Comparison of ENCODE assay signal across 9 cellular contexts in the genomic region with DNA sequence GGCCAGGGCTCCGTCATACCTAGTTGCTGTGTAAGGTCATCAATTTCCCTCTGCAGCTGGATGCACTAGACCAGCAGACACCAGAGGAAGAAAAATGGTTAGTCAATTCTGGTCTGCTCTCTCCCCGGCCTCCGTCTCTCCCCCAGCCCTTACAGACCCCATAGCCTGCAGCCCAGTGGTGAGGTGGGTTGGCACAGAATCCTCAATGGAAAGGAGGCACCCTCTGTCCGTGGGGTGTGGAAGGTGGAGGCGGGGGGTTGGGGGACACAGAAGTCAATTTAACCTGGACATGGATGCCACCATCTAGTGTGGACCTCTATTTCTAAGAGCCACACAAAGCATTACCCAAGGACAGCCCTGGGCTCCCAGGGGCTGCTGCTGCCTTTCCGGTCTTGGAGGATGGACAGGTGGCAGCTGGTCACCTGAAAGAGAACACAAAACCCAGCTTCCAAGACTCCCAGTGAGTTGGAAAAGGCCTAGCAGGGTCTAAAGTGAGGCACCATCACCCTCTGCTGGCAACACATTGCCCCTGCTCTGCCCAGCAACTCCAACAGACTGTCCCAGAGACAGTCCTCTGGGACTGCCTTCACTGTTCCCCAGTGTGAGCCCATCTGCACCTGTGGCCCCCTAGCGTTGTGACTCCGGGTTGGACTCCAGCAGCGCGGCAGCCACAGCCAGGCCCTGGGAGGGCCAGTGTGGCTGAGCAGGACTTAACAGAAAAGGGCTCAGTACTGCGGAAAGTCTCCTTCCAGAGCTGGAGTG. TPM values are rescaled to one million over a fixed set of nuclear protein-coding genes. Genes with fewer than 3 reads are reported as not detected.
DNase-seq lines count a peak whose midpoint lies in the region; ATAC-seq, FAIRE-seq and TF ChIP-seq lines count a peak whose summit lies in the region.
"Had no signal": no experiment of that assay in that cellular context is flagged by ENCODE, and none has a peak within 500 bp of the region (broad histone marks: within the 10 kb centered on the region; RNA-seq: fewer than 3 reads in every experiment).

No MANE protein-coding gene starts in this region.

- no peaks in the 10 kb centered on the region for H3K36me3 Mint-ChIP-seq in osteocyte (ENCODE audit: unreplicated experiment)

- TF ChIP-seq RAD21 in K562 (CRISPR knock-in tag; conservative IDR thresholded peaks at IDR 0.05 in 1 of 2, IDR thresholded peaks at IDR 0.05 in 1 of 2) = peak in 1 of 2 experiments; percentile 50; a peak in 2 of 4 replicates

- H3K27me3 Mint-ChIP-seq in osteocyte (ENCODE audit: unreplicated experiment) = peaks cover 4% of the 10 kb centered on the region

- BruUV-seq in K562 (replicated peaks; lab: Mats Ljungman, UMichigan) = no TSS peak

- H3K36me3 ChIP-seq in K562 (ENCODE audit: control insufficient read depth, insufficient read depth, low read length) (no peaks in the 10 kb centered on the region), gastroesophageal sphincter (no peaks in the 10 kb centered on the region)

- intact Hi-C loops in K562 (cut with micrococcal nuclease) = no loop called here

- 16% methylated on average over 4 of the region's 11 CpGs for WGBS in K562 (ENCODE audit: insufficient coverage, low coverage, missing lambda C conversion rate)
- 80% methylated on average over 1 of the region's 11 CpGs; no CpG with 5 or more reads in 1 of the 2 donors for WGBS in gastroesophageal sphincter (ENCODE audit: low coverage in 1 of 2), 2 donors

- no peaks in the 10 kb centered on the region for H3K4me1 Mint-ChIP-seq in osteocyte (ENCODE audit: unreplicated experiment)

- FAIRE-seq in K562 (lab: Jason Lieb, UNC) = peak; percentile 29
- FAIRE-seq: colon had no signal

- H3K9me1 ChIP-seq in K562 (ENCODE audit: control insufficient read depth, insufficient read depth, low read length) = no peaks in the 10 kb centered on the region

- peaks cover 0 to 11% of the 10 kb centered on the region in 2 experiments; a peak in 1 of 5 replicates for H3K4me1 ChIP-seq in K562 (replicated peaks in 1 of 2; ENCODE audit: control insufficient read depth in 2 of 2, insufficient read depth in 2 of 2, low read length in 2 of 2)
- no peaks in the 10 kb centered on the region for H3K4me1 ChIP-seq in gastroesophageal sphincter

- CTCF ChIA-PET in K562 (lab: Yijun Ruan, JAX; ENCODE audit: low intra/inter-chr PET ratio) = no interaction called here

- in situ Hi-C loops in K562 (cut with MboI) = loop anchor here (25.0 kb wide), 1 partner anchor 208 kb away; a partner anchor contains a TSS

- H3K9me3 ChIP-seq in K562 (replicated peaks; ENCODE audit: control insufficient read depth, insufficient read depth, low read depth, low read length) (no peaks in the 10 kb centered on the region), gastroesophageal sphincter (no peaks in the 10 kb centered on the region)

- TF ChIP-seq EP300 in K562 (IDR thresholded peaks at IDR 0.05; ENCODE audit: low read length) (no peak), gastroesophageal sphincter (IDR thresholded peaks at IDR 0.05) (no peak)

- POLR2A ChIA-PET in K562 (lab: Yijun Ruan, JAX) = no interaction called here

- H3K4me3 Mint-ChIP-seq in osteocyte (ENCODE audit: unreplicated experiment) = no peak overlapping the region

- ATAC-seq in K562 (peak; percentile 93), gastroesophageal sphincter (no peak)

- H3K4me2 ChIP-seq in K562 (ENCODE audit: insufficient read depth, low read length) = no peak overlapping the region

- H4K20me1 ChIP-seq in K562 (replicated peaks; ENCODE audit: control insufficient read depth, insufficient read depth, low read length) = no peaks in the 10 kb centered on the region; the same call in 1 of the 2 replicates

- H3K4me3 ChIP-seq in NB4 (ENCODE audit: low read depth, low read length) (no peak overlapping the region), K562 (no peak overlapping the region), gastroesophageal sphincter (no peak overlapping the region)

- H3K27me3 ChIP-seq in K562 (ENCODE audit: control insufficient read depth in 2 of 2, insufficient read depth in 2 of 2, low read length in 2 of 2) (peaks cover 5 to 81% of the 10 kb centered on the region in 2 experiments; a peak in 4 of 5 replicates), gastroesophageal sphincter (no peaks in the 10 kb centered on the region)

- no peaks in the 10 kb centered on the region for H3K9me3 Mint-ChIP-seq in osteocyte (ENCODE audit: unreplicated experiment)

- H3K79me2 ChIP-seq in K562 (ENCODE audit: control insufficient read depth, insufficient read depth, low read length) = no peaks in the 10 kb centered on the region

- no peak overlapping the region for H3K9ac ChIP-seq in K562 (ENCODE audit: insufficient read depth in 1 of 2, low read depth in 2 of 2, low read length in 2 of 2)

- H3K27ac Mint-ChIP-seq in osteocyte (ENCODE audit: unreplicated experiment) = no peak overlapping the region

- no peak overlapping the region for H3K27ac ChIP-seq in K562 (ENCODE audit: extremely low read depth, low read depth, low read length)
- no peak overlapping the region for H3K27ac ChIP-seq in gastroesophageal sphincter

- no peak overlapping the region for H2AFZ ChIP-seq in K562 (ENCODE audit: low read depth, low read length)

- peak; percentile 11 for DNase-seq in NCI-H1092 (lab: John Stamatoyannopoulos, UW)
- DNase-seq in NCI-H1092 treated with DMSO at 0.1 percent for 48 hours (lab: John Stamatoyannopoulos, UW) = no peak
- peak; percentile 63 for DNase-seq in NB4 (ENCODE audit: low read depth)
- DNase-seq in K562 (ENCODE audit: extremely low read depth in 1 of 4, low spot score in 3 of 4) = peak in 1 of 4 experiments; percentile 26
- no peak for DNase-seq in osteocyte (ENCODE audit: extremely low spot score, unreplicated experiment)
- DNase-seq in mesenteric fat pad (ENCODE audit: low spot score) = no peak
- DNase-seq in stimulated activated CD4-positive, alpha-beta T cell treated with anti-CD3 and anti-CD28 coated beads, Interleukin-4, amount 100 ng/mL, for 24 hours = no peak

- no peak for TF ChIP-seq POLR2A in NB4 (IDR thresholded peaks at IDR 0.05; ENCODE audit: extremely low read depth, insufficient read length)
- no peak for TF ChIP-seq POLR2A in K562 (conservative IDR thresholded peaks at IDR 0.05)
- TF ChIP-seq POLR2A in gastroesophageal sphincter (IDR thresholded peaks at IDR 0.05) = no peak

- TF ChIP-seq CTCF in NB4 (IDR thresholded peaks at IDR 0.05; ENCODE audit: low read depth, low read length) = peak; percentile 48
- peak; percentile 47 to 48 (median 48); a peak in 5 of 6 replicates for TF ChIP-seq CTCF in K562 (IDR thresholded peaks at IDR 0.05 in 2 of 3, conservative IDR thresholded peaks at IDR 0.05 in 1 of 3; ENCODE audit: insufficient read depth in 2 of 3, low read depth in 1 of 3, low read length in 3 of 3)
- peak; percentile 37 for TF ChIP-seq CTCF in osteocyte (IDR thresholded peaks at IDR 0.05)
- no peak for TF ChIP-seq CTCF in gastroesophageal sphincter (IDR thresholded peaks at IDR 0.05)

TF ChIP-seq in K562, 482 proteins besides CTCF, POLR2A, EP300 and RAD21:
- TF ChIP-seq SMC3 (conservative IDR thresholded peaks at IDR 0.05; ENCODE audit: insufficient read depth, low read depth, low read length) (0 out of 2 replicates have a peak, but pooled peaks have one; percentile 16), U2AF1 (optimal IDR thresholded peaks at IDR 0.05; ENCODE audit: low read depth, low read length) (no peak)
- TF ChIP-seq, protein P1, sequence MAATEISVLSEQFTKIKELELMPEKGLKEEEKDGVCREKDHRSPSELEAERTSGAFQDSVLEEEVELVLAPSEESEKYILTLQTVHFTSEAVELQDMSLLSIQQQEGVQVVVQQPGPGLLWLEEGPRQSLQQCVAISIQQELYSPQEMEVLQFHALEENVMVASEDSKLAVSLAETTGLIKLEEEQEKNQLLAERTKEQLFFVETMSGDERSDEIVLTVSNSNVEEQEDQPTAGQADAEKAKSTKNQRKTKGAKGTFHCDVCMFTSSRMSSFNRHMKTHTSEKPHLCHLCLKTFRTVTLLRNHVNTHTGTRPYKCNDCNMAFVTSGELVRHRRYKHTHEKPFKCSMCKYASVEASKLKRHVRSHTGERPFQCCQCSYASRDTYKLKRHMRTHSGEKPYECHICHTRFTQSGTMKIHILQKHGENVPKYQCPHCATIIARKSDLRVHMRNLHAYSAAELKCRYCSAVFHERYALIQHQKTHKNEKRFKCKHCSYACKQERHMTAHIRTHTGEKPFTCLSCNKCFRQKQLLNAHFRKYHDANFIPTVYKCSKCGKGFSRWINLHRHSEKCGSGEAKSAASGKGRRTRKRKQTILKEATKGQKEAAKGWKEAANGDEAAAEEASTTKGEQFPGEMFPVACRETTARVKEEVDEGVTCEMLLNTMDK (IDR thresholded peaks at IDR 0.05; ENCODE audit: borderline replicate concordance, insufficient read depth, low read depth, low read length, poor library complexity, severe bottlenecking) = peak; percentile 54

RNA-seq across cellular contexts. Expression of a gene that starts 40.1 kb away (rescaled TPM):
- not detected in 2 replicates for total RNA-seq in K562 (2011; cell fraction: chromatin; rRNA removed; ENCODE audit: low replicate concordance)
- total RNA-seq in K562 (2011; cell fraction: nucleolus; rRNA removed) = not detected in 2 replicates
- total RNA-seq in K562 (2011; cell fraction: nucleoplasm; rRNA removed) = not detected in 2 replicates
- not detected in 2 replicates for total RNA-seq in K562 (2014; rRNA removed)
- not detected in 2 replicates for total RNA-seq in K562 (2014; rRNA removed; fragmentation: Illumina TruSeq; extraction: Trizol)
- total RNA-seq in K562 (2015; rRNA removed; fragmentation: Illumina TruSeq; extraction: Trizol) = not detected in 2 replicates
- total RNA-seq in K562 (2021) = 0.02 and 0.04 TPM in 2 replicates
- 0.03 TPM in 1 of 2 replicates, not detected in the other for polyA plus RNA-seq in K562 (2011; rRNA removed)
- polyA plus RNA-seq in K562 (2011; cell fraction: cytosol; rRNA removed) = not detected in 2 replicates
- not detected in 2 replicates for polyA plus RNA-seq in K562 (2011; cell fraction: nucleus; rRNA removed)
- 0.01 TPM in 1 of 2 replicates, not detected in the other for polyA plus RNA-seq in K562 (2012)
- polyA plus RNA-seq in K562 (2014; fragmentation: Illumina TruSeq; extraction: Trizol) = not detected in 2 replicates
- polyA plus RNA-seq in K562 (2014; fragmentation: Nextera tagmentation; extraction: Ambion mirVana) = not detected
- polyA plus RNA-seq in K562 (2014; rRNA removed) = 0.01 TPM in 1 of 2 replicates, not detected in the other
- not detected in 2 replicates for polyA minus RNA-seq in K562 (2011; rRNA and poly(A)+ RNA removed)
- polyA minus RNA-seq in K562 (2011; cell fraction: cytosol; rRNA and poly(A)+ RNA removed) = not detected in 2 replicates
- polyA minus RNA-seq in K562 (2011; cell fraction: nucleus; rRNA and poly(A)+ RNA removed) = not detected in 2 replicates
- 7.3 and 7.6 TPM in 2 replicates for total RNA-seq in osteocyte
- total RNA-seq in gastroesophageal sphincter = 10 to 100 TPM; 10.4 to 35.8 (median 13.9) TPM
- total RNA-seq in mesenteric fat pad = 13.3 TPM

Comparison
In these comparisons a context has a peak if more than half of its experiments do, and no peak if none do; other contexts are left out.
1. DNase-seq: peak in NCI-H1092 (single experiment) and NB4 (single experiment); none in NCI-H1092 treated with DMSO at 0.1 percent for 48 hours (single experiment), osteocyte (single experiment), mesenteric fat pad (single experiment) and stimulated activated CD4-positive, alpha-beta T cell treated with anti-CD3 and anti-CD28 coated beads, Interleukin-4, amount 100 ng/mL, for 24 hours (single experiment).
2. CTCF ChIP-seq: peak in NB4 (single experiment), K562 (3 of 3) and osteocyte (single experiment); none in gastroesophageal sphincter (0 of 4).